9 cellular contexts compared by ENCODE assay signal in the genomic region with DNA sequence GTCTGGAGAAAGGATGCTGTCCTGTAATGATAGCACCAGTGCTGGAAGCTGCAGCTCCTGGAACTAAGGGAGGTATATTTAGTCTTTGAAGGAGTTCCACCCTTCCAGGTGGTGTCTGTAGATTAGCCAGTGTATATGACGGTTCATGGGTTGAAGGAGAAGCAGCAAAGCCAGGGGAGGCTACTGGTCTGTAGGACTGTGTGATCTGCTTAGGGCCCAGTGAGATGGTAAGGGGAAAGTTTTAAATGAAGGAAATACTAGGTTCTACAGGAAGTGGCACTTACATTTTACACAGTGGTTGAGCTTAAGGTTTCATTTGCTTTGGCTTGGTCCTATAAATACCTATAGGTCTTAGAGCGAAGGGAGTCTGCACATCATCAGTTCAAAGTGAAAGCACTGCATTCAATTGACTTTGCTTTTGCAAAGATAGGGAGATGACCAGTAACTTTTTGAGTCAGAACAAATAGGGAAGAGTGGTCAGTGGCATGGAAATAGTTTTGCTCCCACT. TPM values are rescaled to one million over a fixed set of nuclear protein-coding genes. Genes with fewer than 3 reads are reported as not detected.
DNase-seq lines count a peak whose midpoint lies in the region; ATAC-seq and TF ChIP-seq lines count a peak whose summit lies in the region.
"Had no signal": no experiment of that assay in that cellular context is flagged by ENCODE, and none has a peak within 500 bp of the region (broad histone marks: within the 10 kb centered on the region; RNA-seq: fewer than 3 reads in every experiment).

No MANE protein-coding gene starts in this region.

- no peaks in the 10 kb centered on the region for H3K9me3 ChIP-seq in prostate gland

- H3K36me3 ChIP-seq in prostate gland = peaks cover 5 to 18% of the 10 kb centered on the region in 2 donors

- DNase-seq in germinal center (ENCODE audit: low spot score) (peak; percentile 66), prostate gland (ENCODE audit: low spot score) (no peak), nucleus accumbens (lab: John Stamatoyannopoulos, UW) (no peak)
- DNase-seq in effector CD4-positive, alpha-beta T cell = no peak
- no peak for DNase-seq in stimulated activated CD8-positive, alpha-beta memory T cell treated with anti-CD3 and anti-CD28 coated beads, Interleukin-4, amount 100 ng/mL, for 48 hours
- DNase-seq: small intestine had no signal

- H3K4me3 ChIP-seq in prostate gland = no peak overlapping the region

- intact Hi-C loops in prostate gland (cut with DNase I) = loop anchor here (10.0 kb wide), 3 partner anchors 204 to 1066 kb away; partner anchors contain the start of gene RPL14

- no peaks in the 10 kb centered on the region for H3K4me1 ChIP-seq in prostate gland (replicated peaks)

- TF ChIP-seq CTCF in prostate gland (IDR thresholded peaks at IDR 0.05) = no peak

- H3K27me3 ChIP-seq in prostate gland (replicated peaks; ENCODE audit: insufficient read depth) = no peaks in the 10 kb centered on the region

- no peak overlapping the region for H3K27ac ChIP-seq in prostate gland

- peak; percentile 87 for ATAC-seq in GM18858 (IDR thresholded peaks at IDR 0.05; ENCODE audit: unreplicated experiment)
- ATAC-seq in GM21529 (IDR thresholded peaks at IDR 0.05; ENCODE audit: unreplicated experiment) = peak; percentile 73
- ATAC-seq in HG03457 (IDR thresholded peaks at IDR 0.05; ENCODE audit: unreplicated experiment) = peak; percentile 71

- TF ChIP-seq POLR2A in prostate gland (IDR thresholded peaks at IDR 0.05) = no peak

- 77% methylated on average over 2 of the region's 2 CpGs for WGBS in prostate gland

RNA-seq across cellular contexts. Expression of gene SLC25A38, which starts 5.6 kb away (rescaled TPM):
- 10 to 100 TPM; 36.7 to 72.4 TPM for total RNA-seq in prostate gland

RNA-seq across cellular contexts. Expression of gene RPSA, which starts 17.7 kb away (rescaled TPM):
- total RNA-seq in prostate gland = 1,000 to 10,000 TPM in 1 of 2 donors, 100 to 1,000 TPM in 1; 732 to 1,080 TPM

RNA-seq across cellular contexts. Expression of gene CCR8, which starts 59.3 kb away (rescaled TPM):
- not detected for total RNA-seq in prostate gland
